1 cellular context compared by ENCODE assay signal in the genomic region with DNA sequence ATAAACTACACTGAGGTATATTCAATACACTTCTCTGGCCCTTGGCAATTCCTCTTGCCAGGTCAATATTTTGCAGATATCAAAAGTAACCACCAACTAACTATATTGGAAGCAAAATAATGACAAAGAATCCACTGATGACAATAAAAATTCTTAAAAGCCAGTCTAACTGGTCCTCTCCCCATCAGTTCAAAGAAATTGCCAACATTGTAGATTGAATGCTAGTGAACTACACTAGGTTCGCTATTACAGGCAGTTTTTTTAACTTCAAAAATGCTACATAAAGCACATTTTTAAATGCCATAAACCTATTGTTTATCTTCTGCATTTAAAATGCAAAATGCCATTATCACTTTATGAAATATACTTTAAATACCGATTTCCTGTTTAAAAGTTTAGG.
TF ChIP-seq lines count a peak whose summit lies in the region.

No MANE protein-coding gene starts in this region.

TF ChIP-seq in GM12878, 131 proteins besides CTCF, POLR2A, EP300 and RAD21:
- TF ChIP-seq NFIC (IDR thresholded peaks at IDR 0.05; ENCODE audit: low read depth, low read length) (no peak), EZH2 (IDR thresholded peaks at IDR 0.05; ENCODE audit: borderline replicate concordance, control insufficient read depth, low read depth, low read length) (no peak), RFX5 (IDR thresholded peaks at IDR 0.05; ENCODE audit: low read depth, low read length) (no peak)
- TF ChIP-seq, protein P1, sequence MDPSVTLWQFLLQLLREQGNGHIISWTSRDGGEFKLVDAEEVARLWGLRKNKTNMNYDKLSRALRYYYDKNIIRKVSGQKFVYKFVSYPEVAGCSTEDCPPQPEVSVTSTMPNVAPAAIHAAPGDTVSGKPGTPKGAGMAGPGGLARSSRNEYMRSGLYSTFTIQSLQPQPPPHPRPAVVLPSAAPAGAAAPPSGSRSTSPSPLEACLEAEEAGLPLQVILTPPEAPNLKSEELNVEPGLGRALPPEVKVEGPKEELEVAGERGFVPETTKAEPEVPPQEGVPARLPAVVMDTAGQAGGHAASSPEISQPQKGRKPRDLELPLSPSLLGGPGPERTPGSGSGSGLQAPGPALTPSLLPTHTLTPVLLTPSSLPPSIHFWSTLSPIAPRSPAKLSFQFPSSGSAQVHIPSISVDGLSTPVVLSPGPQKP (IDR thresholded peaks at IDR 0.05; ENCODE audit: low read depth, low read length) = no peak
- TF ChIP-seq, protein P2, sequence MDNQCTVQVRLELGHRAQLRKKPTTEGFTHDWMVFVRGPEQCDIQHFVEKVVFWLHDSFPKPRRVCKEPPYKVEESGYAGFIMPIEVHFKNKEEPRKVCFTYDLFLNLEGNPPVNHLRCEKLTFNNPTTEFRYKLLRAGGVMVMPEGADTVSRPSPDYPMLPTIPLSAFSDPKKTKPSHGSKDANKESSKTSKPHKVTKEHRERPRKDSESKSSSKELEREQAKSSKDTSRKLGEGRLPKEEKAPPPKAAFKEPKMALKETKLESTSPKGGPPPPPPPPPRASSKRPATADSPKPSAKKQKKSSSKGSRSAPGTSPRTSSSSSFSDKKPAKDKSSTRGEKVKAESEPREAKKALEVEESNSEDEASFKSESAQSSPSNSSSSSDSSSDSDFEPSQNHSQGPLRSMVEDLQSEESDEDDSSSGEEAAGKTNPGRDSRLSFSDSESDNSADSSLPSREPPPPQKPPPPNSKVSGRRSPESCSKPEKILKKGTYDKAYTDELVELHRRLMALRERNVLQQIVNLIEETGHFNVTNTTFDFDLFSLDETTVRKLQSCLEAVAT (IDR thresholded peaks at IDR 0.05) = no peak
- TF ChIP-seq, protein P3, sequence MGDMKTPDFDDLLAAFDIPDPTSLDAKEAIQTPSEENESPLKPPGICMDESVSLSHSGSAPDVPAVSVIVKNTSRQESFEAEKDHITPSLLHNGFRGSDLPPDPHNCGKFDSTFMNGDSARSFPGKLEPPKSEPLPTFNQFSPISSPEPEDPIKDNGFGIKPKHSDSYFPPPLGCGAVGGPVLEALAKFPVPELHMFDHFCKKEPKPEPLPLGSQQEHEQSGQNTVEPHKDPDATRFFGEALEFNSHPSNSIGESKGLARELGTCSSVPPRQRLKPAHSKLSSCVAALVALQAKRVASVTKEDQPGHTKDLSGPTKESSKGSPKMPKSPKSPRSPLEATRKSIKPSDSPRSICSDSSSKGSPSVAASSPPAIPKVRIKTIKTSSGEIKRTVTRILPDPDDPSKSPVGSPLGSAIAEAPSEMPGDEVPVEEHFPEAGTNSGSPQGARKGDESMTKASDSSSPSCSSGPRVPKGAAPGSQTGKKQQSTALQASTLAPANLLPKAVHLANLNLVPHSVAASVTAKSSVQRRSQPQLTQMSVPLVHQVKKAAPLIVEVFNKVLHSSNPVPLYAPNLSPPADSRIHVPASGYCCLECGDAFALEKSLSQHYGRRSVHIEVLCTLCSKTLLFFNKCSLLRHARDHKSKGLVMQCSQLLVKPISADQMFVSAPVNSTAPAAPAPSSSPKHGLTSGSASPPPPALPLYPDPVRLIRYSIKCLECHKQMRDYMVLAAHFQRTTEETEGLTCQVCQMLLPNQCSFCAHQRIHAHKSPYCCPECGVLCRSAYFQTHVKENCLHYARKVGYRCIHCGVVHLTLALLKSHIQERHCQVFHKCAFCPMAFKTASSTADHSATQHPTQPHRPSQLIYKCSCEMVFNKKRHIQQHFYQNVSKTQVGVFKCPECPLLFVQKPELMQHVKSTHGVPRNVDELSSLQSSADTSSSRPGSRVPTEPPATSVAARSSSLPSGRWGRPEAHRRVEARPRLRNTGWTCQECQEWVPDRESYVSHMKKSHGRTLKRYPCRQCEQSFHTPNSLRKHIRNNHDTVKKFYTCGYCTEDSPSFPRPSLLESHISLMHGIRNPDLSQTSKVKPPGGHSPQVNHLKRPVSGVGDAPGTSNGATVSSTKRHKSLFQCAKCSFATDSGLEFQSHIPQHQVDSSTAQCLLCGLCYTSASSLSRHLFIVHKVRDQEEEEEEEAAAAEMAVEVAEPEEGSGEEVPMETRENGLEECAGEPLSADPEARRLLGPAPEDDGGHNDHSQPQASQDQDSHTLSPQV (IDR thresholded peaks at IDR 0.05) = no peak
- TF ChIP-seq, protein P4, sequence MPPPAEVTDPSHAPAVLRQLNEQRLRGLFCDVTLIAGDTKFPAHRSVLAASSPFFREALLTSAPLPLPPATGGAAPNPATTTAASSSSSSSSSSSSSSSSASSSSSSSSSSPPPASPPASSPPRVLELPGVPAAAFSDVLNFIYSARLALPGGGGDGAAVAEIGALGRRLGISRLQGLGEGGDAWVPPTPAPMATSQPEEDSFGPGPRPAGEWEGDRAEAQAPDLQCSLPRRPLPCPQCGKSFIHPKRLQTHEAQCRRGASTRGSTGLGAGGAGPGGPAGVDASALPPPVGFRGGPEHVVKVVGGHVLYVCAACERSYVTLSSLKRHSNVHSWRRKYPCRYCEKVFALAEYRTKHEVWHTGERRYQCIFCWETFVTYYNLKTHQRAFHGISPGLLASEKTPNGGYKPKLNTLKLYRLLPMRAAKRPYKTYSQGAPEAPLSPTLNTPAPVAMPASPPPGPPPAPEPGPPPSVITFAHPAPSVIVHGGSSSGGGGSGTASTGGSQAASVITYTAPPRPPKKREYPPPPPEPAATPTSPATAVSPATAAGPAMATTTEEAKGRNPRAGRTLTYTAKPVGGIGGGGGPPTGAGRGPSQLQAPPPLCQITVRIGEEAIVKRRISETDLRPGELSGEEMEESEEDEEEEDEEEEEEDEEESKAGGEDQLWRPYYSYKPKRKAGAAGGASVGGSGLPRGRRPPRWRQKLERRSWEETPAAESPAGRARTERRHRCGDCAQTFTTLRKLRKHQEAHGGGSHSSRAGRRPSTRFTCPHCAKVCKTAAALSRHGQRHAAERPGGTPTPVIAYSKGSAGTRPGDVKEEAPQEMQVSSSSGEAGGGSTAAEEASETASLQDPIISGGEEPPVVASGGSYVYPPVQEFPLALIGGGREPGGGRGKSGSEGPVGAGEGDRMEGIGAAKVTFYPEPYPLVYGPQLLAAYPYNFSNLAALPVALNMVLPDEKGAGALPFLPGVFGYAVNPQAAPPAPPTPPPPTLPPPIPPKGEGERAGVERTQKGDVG (CRISPR knock-in tag; IDR thresholded peaks at IDR 0.05) = no peak
